In genomic region chr3:141311496-141312358, GRCh38 we compare ENCODE assay signal across 1 cellular context.
TF ChIP-seq lines count a peak whose summit lies in the region.

No MANE protein-coding gene starts in this region.

TF ChIP-seq in HepG2, 621 proteins besides CTCF, POLR2A, EP300 and RAD21 (continued from another document and continues in another):
- TF ChIP-seq SP5 (CRISPR knock-in tag; IDR thresholded peaks at IDR 0.05; ENCODE audit: borderline replicate concordance, low read depth) (peak; percentile 66; the same call in 1 of the 2 replicates), TFE3 (CRISPR knock-in tag; IDR thresholded peaks at IDR 0.05) (peak; percentile 52), UBTF (CRISPR knock-in tag; IDR thresholded peaks at IDR 0.05) (peak; percentile 38; the same call in 1 of the 2 replicates), CBX1 (IDR thresholded peaks at IDR 0.05; ENCODE audit: low read depth) (no peak), MAX (IDR thresholded peaks at IDR 0.05) (peak; percentile 80), ZC3H13 (CRISPR knock-in tag; IDR thresholded peaks at IDR 0.05) (0 out of 2 replicates have a peak, but pooled peaks have one; percentile 49), ARID3A (IDR thresholded peaks at IDR 0.05; ENCODE audit: low read depth, low read length) (peak; percentile 49; the same call in 1 of the 2 replicates), SPEN (CRISPR knock-in tag; IDR thresholded peaks at IDR 0.05; ENCODE audit: low read depth) (peak; percentile 84), KIAA2018 (CRISPR knock-in tag; IDR thresholded peaks at IDR 0.05; ENCODE audit: borderline replicate concordance) (no peak), PHB2 (IDR thresholded peaks at IDR 0.05; ENCODE audit: partially characterized antibody) (no peak), HNRNPL (IDR thresholded peaks at IDR 0.05; ENCODE audit: low read depth, low read length) (0 out of 2 replicates have a peak, but pooled peaks have one; percentile 45), STAG1 (CRISPR knock-in tag; IDR thresholded peaks at IDR 0.05) (peak; percentile 97), XBP1 (CRISPR knock-in tag; IDR thresholded peaks at IDR 0.05) (peak; percentile 46; the same call in 1 of the 2 replicates), MAF1 (CRISPR knock-in tag; IDR thresholded peaks at IDR 0.05; ENCODE audit: borderline replicate concordance) (peak; percentile 73), ATF4 (CRISPR knock-in tag; IDR thresholded peaks at IDR 0.05) (peak in 1 of 2 experiments; percentile 66; a peak in 2 of 4 replicates), ERF (CRISPR knock-in tag; IDR thresholded peaks at IDR 0.05) (peak; percentile 97), HMG20B (CRISPR knock-in tag; conservative IDR thresholded peaks at IDR 0.05) (0 out of 2 replicates have a peak, but pooled peaks have one; percentile 7), SALL2 (CRISPR knock-in tag; IDR thresholded peaks at IDR 0.05) (peak; percentile 92), ZBTB10 (CRISPR knock-in tag; IDR thresholded peaks at IDR 0.05; ENCODE audit: borderline replicate concordance) (peak; percentile 53; the same call in 1 of the 2 replicates), ZNF572 (CRISPR knock-in tag; IDR thresholded peaks at IDR 0.05) (peak; percentile 98), ZFP90 (CRISPR knock-in tag; IDR thresholded peaks at IDR 0.05; ENCODE audit: borderline replicate concordance) (peak; percentile 97), ZNF264 (CRISPR knock-in tag; IDR thresholded peaks at IDR 0.05) (peak; percentile 89), FOXJ3 (CRISPR knock-in tag; IDR thresholded peaks at IDR 0.05; ENCODE audit: borderline replicate concordance) (peak; percentile 89), ZNF547 (CRISPR knock-in tag; IDR thresholded peaks at IDR 0.05) (peak; percentile 82), KLF9 (CRISPR knock-in tag; IDR thresholded peaks at IDR 0.05; ENCODE audit: low read depth) (peak; percentile 76; the same call in 1 of the 2 replicates), ZNF607 (CRISPR knock-in tag; IDR thresholded peaks at IDR 0.05; ENCODE audit: borderline replicate concordance) (peak; percentile 86; the same call in 1 of the 2 replicates), HCFC1 (IDR thresholded peaks at IDR 0.05; ENCODE audit: low read depth, low read length) (peak; percentile 99), ZSCAN31 (CRISPR knock-in tag; IDR thresholded peaks at IDR 0.05; ENCODE audit: low read depth) (peak; percentile 85), HMGA1 (CRISPR knock-in tag; conservative IDR thresholded peaks at IDR 0.05) (no peak), TFAP4 (IDR thresholded peaks at IDR 0.05; ENCODE audit: borderline replicate concordance, low read depth) (peak; percentile 53), ZNF468 (CRISPR knock-in tag; IDR thresholded peaks at IDR 0.05) (no peak), E2F2 (CRISPR knock-in tag; IDR thresholded peaks at IDR 0.05; ENCODE audit: borderline replicate concordance) (peak; percentile 57; the same call in 1 of the 2 replicates), ZNF563 (CRISPR knock-in tag; IDR thresholded peaks at IDR 0.05) (peak; percentile 39; the same call in 1 of the 2 replicates), PHF5A (CRISPR knock-in tag; IDR thresholded peaks at IDR 0.05; ENCODE audit: low read depth, unreplicated experiment) (peak; percentile 57), ZZZ3 (CRISPR knock-in tag; IDR thresholded peaks at IDR 0.05; ENCODE audit: borderline replicate concordance) (peak; percentile 57; the same call in 1 of the 2 replicates), ELF1 (CRISPR knock-in tag; IDR thresholded peaks at IDR 0.05) (peak; percentile 100), TOPORS (CRISPR knock-in tag; IDR thresholded peaks at IDR 0.05) (peak; percentile 41; the same call in 1 of the 2 replicates)
